8 cellular contexts compared by ENCODE assay signal in genomic region chr17:40486513-40487370, GRCh38. TPM values are rescaled to one million over a fixed set of nuclear protein-coding genes. Genes with fewer than 3 reads are reported as not detected.
DNase-seq lines count a peak whose midpoint lies in the region; ATAC-seq and TF ChIP-seq lines count a peak whose summit lies in the region.

No MANE protein-coding gene starts in this region.

- intact Hi-C loops in natural killer cell (cut with micrococcal nuclease) (no loop called here), uterus (cut with DNase I; ENCODE audit: low total_unique reads) (no loop called here)

- TF ChIP-seq CTCF in natural killer cell (IDR thresholded peaks at IDR 0.05) = no peak
- TF ChIP-seq CTCF in uterus (IDR thresholded peaks at IDR 0.05) = no peak

- peak overlapping the region; percentile 73 to 86 for H3K27ac ChIP-seq in uterus

- no peaks in the 10 kb centered on the region for H3K9me3 ChIP-seq in uterus

- peaks cover 0 to 4% of the 10 kb centered on the region in 2 donors for H3K27me3 Mint-ChIP-seq in natural killer cell treated with Interleukin-12 subunit alpha and Interleukin-12 subunit beta and Interleukin-15 and Interleukin-18, amount 100 ng/mL, for 72 hours
- peaks cover 0 to 5% of the 10 kb centered on the region in 2 donors for H3K27me3 Mint-ChIP-seq in natural killer cell (ENCODE audit: low read depth in 2 of 2)
- H3K27me3 Mint-ChIP-seq in activated CD8-positive, alpha-beta T cell treated with anti-CD3 and anti-CD28 coated beads, Interleukin-2, amount 10 ng/mL, durations not matched to agents 7 days and 5 days (ENCODE audit: low read depth) = no peaks in the 10 kb centered on the region

- POLR2A ChIA-PET in activated CD8-positive, alpha-beta T cell treated with anti-CD3 and anti-CD28 coated beads, Interleukin-2, amount 10 ng/mL, durations not matched to agents 7 days and 5 days (lab: Charles Lee) = interaction anchor here (0.6 to 1.3 kb wide), 2 partner anchors 53 to 284 kb away, joined by 3 read pairs; no protein-coding TSS in a partner anchor

- H3K36me3 Mint-ChIP-seq in natural killer cell treated with Interleukin-12 subunit alpha and Interleukin-12 subunit beta and Interleukin-15 and Interleukin-18, amount 100 ng/mL, for 72 hours = no peaks in the 10 kb centered on the region
- H3K36me3 Mint-ChIP-seq in natural killer cell = no peaks in the 10 kb centered on the region
- H3K36me3 Mint-ChIP-seq in activated CD8-positive, alpha-beta T cell treated with anti-CD3 and anti-CD28 coated beads, Interleukin-2, amount 10 ng/mL, durations not matched to agents 7 days and 5 days (ENCODE audit: low read depth) = no peaks in the 10 kb centered on the region

- no peak for TF ChIP-seq POLR2A in uterus (IDR thresholded peaks at IDR 0.05)

- CTCF ChIA-PET in activated CD8-positive, alpha-beta T cell treated with anti-CD3 and anti-CD28 coated beads, Interleukin-2, amount 10 ng/mL, durations not matched to agents 7 days and 5 days (lab: Charles Lee) = interaction anchor here (0.8 to 1.7 kb wide), 2 partner anchors 11 to 46 kb away, joined by 3 to 5 read pairs; no protein-coding TSS in a partner anchor

- no peaks in the 10 kb centered on the region for H3K27me3 ChIP-seq in uterus

- no peaks in the 10 kb centered on the region for H3K4me1 ChIP-seq in uterus

- ATAC-seq in natural killer cell treated with Interleukin-12 subunit alpha and Interleukin-12 subunit beta and Interleukin-15 and Interleukin-18, amount 100 ng/mL, for 72 hours = no peak
- ATAC-seq in natural killer cell (no peak), HG03520 (IDR thresholded peaks at IDR 0.05; ENCODE audit: unreplicated experiment) (no peak)
- no peak for ATAC-seq in activated CD8-positive, alpha-beta T cell treated with anti-CD3 and anti-CD28 coated beads, Interleukin-2, amount 10 ng/mL, durations not matched to agents 7 days and 5 days

- H3K27ac Mint-ChIP-seq in natural killer cell treated with Interleukin-12 subunit alpha and Interleukin-12 subunit beta and Interleukin-15 and Interleukin-18, amount 100 ng/mL, for 72 hours = peak overlapping the region; percentile 7 to 42
- H3K27ac Mint-ChIP-seq in natural killer cell = no peak overlapping the region
- H3K27ac Mint-ChIP-seq in activated CD8-positive, alpha-beta T cell treated with anti-CD3 and anti-CD28 coated beads, Interleukin-2, amount 10 ng/mL, durations not matched to agents 7 days and 5 days = peak overlapping the region; percentile 69

- no peaks in the 10 kb centered on the region for H3K9me3 Mint-ChIP-seq in natural killer cell treated with Interleukin-12 subunit alpha and Interleukin-12 subunit beta and Interleukin-15 and Interleukin-18, amount 100 ng/mL, for 72 hours
- H3K9me3 Mint-ChIP-seq in natural killer cell = no peaks in the 10 kb centered on the region
- no peaks in the 10 kb centered on the region for H3K9me3 Mint-ChIP-seq in activated CD8-positive, alpha-beta T cell treated with anti-CD3 and anti-CD28 coated beads, Interleukin-2, amount 10 ng/mL, durations not matched to agents 7 days and 5 days (ENCODE audit: insufficient read depth)

- no peak overlapping the region for H3K4me3 ChIP-seq in uterus

- no peaks in the 10 kb centered on the region for H3K36me3 ChIP-seq in uterus

- no peak for DNase-seq in natural killer cell treated with Interleukin-12 subunit alpha and Interleukin-12 subunit beta and Interleukin-15 and Interleukin-18, amount 100 ng/mL, for 72 hours (ENCODE audit: low spot score)
- DNase-seq in natural killer cell = no peak
- DNase-seq in activated CD8-positive, alpha-beta T cell treated with anti-CD3 and anti-CD28 coated beads, Interleukin-2, amount 10 ng/mL, durations not matched to agents 7 days and 5 days = no peak
- DNase-seq in kidney glomerular epithelial cell (lab: John Stamatoyannopoulos, UW) = peak; percentile 67
- DNase-seq in uterus = no peak
- DNase-seq in effector CD4-positive, alpha-beta T cell = no peak
- no peak for DNase-seq in hippocampal formation (lab: John Stamatoyannopoulos, UW)

- H3K4me3 Mint-ChIP-seq in natural killer cell treated with Interleukin-12 subunit alpha and Interleukin-12 subunit beta and Interleukin-15 and Interleukin-18, amount 100 ng/mL, for 72 hours = no peak overlapping the region
- H3K4me3 Mint-ChIP-seq in natural killer cell = no peak overlapping the region
- H3K4me3 Mint-ChIP-seq in activated CD8-positive, alpha-beta T cell treated with anti-CD3 and anti-CD28 coated beads, Interleukin-2, amount 10 ng/mL, durations not matched to agents 7 days and 5 days = no peak overlapping the region

- H3K4me1 Mint-ChIP-seq in natural killer cell treated with Interleukin-12 subunit alpha and Interleukin-12 subunit beta and Interleukin-15 and Interleukin-18, amount 100 ng/mL, for 72 hours (ENCODE audit: low read depth in 2 of 2) = peaks cover 21 to 30% of the 10 kb centered on the region in 2 donors
- H3K4me1 Mint-ChIP-seq in natural killer cell = peaks cover 16 to 61% of the 10 kb centered on the region in 2 donors
- H3K4me1 Mint-ChIP-seq in activated CD8-positive, alpha-beta T cell treated with anti-CD3 and anti-CD28 coated beads, Interleukin-2, amount 10 ng/mL, durations not matched to agents 7 days and 5 days (ENCODE audit: low read depth) = peaks cover 84% of the 10 kb centered on the region

RNA-seq across cellular contexts. Expression of gene TNS4, which starts 14.7 kb away (rescaled TPM):
- total RNA-seq in natural killer cell treated with Interleukin-12 subunit alpha and Interleukin-12 subunit beta and Interleukin-15 and Interleukin-18, amount 100 ng/mL, for 72 hours = 1 to 10 TPM in 1 of 2 donors, under 1 TPM in 1; 0.76 to 2.9 TPM
- total RNA-seq in natural killer cell = 1 to 10 TPM in 1 of 3 donors, under 1 TPM in 2; 0.65 to 1.8 (median 0.94) TPM
- total RNA-seq in activated CD8-positive, alpha-beta T cell treated with anti-CD3 and anti-CD28 coated beads, Interleukin-2, amount 10 ng/mL, durations not matched to agents 7 days and 5 days = 1 to 10 TPM; 8.4 to 9.0 TPM
- total RNA-seq in uterus = 1 to 10 TPM in 1 of 4 donors, under 1 TPM in 2, not detected in 1; 0.09 to 2.6 (median 0.28) TPM

RNA-seq across cellular contexts. Expression of gene IGFBP4, which starts 43.5 kb away (rescaled TPM):
- total RNA-seq in natural killer cell treated with Interleukin-12 subunit alpha and Interleukin-12 subunit beta and Interleukin-15 and Interleukin-18, amount 100 ng/mL, for 72 hours = under 1 TPM; 0.59 to 0.88 TPM
- total RNA-seq in natural killer cell = 1 to 10 TPM; 2.1 to 8.1 (median 2.8) TPM
- 10 to 100 TPM; 28.7 to 28.9 TPM for total RNA-seq in activated CD8-positive, alpha-beta T cell treated with anti-CD3 and anti-CD28 coated beads, Interleukin-2, amount 10 ng/mL, durations not matched to agents 7 days and 5 days
- total RNA-seq in uterus = 1,000 to 10,000 TPM in 1 of 4 donors, 100 to 1,000 TPM in 3; 331 to 1,351 (median 418) TPM

Comparison
In these comparisons a context has a peak if more than half of its experiments do, and no peak if none do; other contexts are left out.
1. H3K27ac Mint-ChIP-seq: peak in natural killer cell treated with Interleukin-12 subunit alpha and Interleukin-12 subunit beta and Interleukin-15 and Interleukin-18, amount 100 ng/mL, for 72 hours (2 of 2) and activated CD8-positive, alpha-beta T cell treated with anti-CD3 and anti-CD28 coated beads, Interleukin-2, amount 10 ng/mL, durations not matched to agents 7 days and 5 days (single experiment); none in natural killer cell (0 of 2).
2. RNA of gene IGFBP4, which starts 43.5 kb away (total RNA-seq): 331 to 1,351 TPM in uterus; 28.7 to 28.9 TPM in activated CD8-positive, alpha-beta T cell treated with anti-CD3 and anti-CD28 coated beads, Interleukin-2, amount 10 ng/mL, durations not matched to agents 7 days and 5 days, 2.1 to 8.1 TPM in natural killer cell and 0.59 to 0.88 TPM in natural killer cell treated with Interleukin-12 subunit alpha and Interleukin-12 subunit beta and Interleukin-15 and Interleukin-18, amount 100 ng/mL, for 72 hours; every median in the first group is over 10 times any median in the second.